In the genomic region with DNA sequence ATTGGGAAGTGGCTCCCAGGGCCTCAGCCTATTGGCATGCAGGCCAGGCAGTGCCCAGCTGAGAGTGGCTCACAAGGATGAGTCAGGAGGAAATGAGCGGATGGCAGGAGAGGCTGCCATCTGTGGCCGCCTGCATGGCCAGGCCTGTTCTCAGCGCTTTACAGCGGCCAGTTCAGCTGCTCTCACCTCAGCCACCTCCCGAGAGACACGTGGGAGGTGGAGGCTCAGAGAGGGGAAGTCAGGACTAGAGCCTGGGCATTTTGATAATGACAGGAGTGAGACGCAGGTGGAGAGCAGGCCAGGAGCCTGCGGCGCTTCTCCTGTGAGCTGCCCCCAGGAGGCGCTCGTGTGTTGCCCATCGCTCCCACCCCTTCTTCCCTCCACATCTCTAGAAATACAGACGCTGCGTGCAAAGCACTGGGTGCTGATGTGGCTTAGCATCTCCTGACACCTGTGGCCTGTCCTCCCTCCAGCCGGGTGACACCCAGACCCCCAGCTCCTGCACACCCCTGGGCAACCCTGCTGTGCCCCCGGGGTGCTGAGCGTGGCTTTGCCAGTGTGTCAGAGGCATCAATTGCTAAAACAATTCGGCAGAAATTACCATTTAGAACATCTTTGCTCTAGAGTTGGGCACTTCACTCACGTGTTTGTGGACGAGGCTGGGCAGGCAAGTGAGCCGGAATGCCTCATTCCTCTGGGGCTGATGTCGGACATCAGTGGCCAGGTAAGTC, we compare ENCODE assay signal across 8 cellular contexts. TPM values are rescaled to one million over a fixed set of nuclear protein-coding genes. Genes with fewer than 3 reads are reported as not detected.
A peak's percentile ranks its signal among the peaks of the same experiment; 100 is the strongest.
DNase-seq lines count a peak whose midpoint lies in the region; ATAC-seq, FAIRE-seq and TF ChIP-seq lines count a peak whose summit lies in the region.

No MANE protein-coding gene starts in this region.

- intact Hi-C loops in prostate gland (cut with DNase I): no loop called here

- H3K27ac ChIP-seq in prostate gland: no peak overlapping the region

- no peaks in the 10 kb centered on the region for H3K4me1 ChIP-seq in prostate gland (replicated peaks)

- no peak for TF ChIP-seq POLR2A in prostate gland (IDR thresholded peaks at IDR 0.05)

- H3K4me3 ChIP-seq in foreskin fibroblast (ENCODE audit: low read depth in 1 of 2, low read length in 2 of 2): no peak overlapping the region
- no peak overlapping the region for H3K4me3 ChIP-seq in prostate gland

- 43% methylated on average over 22 of the region's 22 CpGs for WGBS in prostate gland

- DNase-seq in D341Med (ENCODE audit: low spot score): peak; percentile 92
- DNase-seq in HK-2 (ENCODE audit: unreplicated experiment): peak; percentile 70
- DNase-seq in RCC 7860 (ENCODE audit: low spot score): peak; percentile 84
- DNase-seq in activated T-cell treated with anti-CD3 and anti-CD28 coated beads, Interleukin-2, amount 50 U/mL, for 48 hours: peak; percentile 74 to 84
- DNase-seq in foreskin fibroblast: peak; percentile 44 to 63
- peak; percentile 59 for DNase-seq in prostate gland (ENCODE audit: low spot score)

- H3K9me3 ChIP-seq in prostate gland: no peaks in the 10 kb centered on the region

- FAIRE-seq in RCC 7860 (lab: Jason Lieb, UNC): peak; percentile 60

- peak; percentile 22 for TF ChIP-seq CTCF in foreskin fibroblast (IDR thresholded peaks at IDR 0.05; ENCODE audit: low read depth, low read length)
- peak in 3 of 4 experiments; percentile 70 to 89 (median 84) for TF ChIP-seq CTCF in prostate gland (IDR thresholded peaks at IDR 0.05)

- H3K27me3 ChIP-seq in prostate gland (replicated peaks; ENCODE audit: insufficient read depth): no peaks in the 10 kb centered on the region

- no peak for ATAC-seq in GM21737 (IDR thresholded peaks at IDR 0.05; ENCODE audit: unreplicated experiment)
- ATAC-seq in GM19324 (IDR thresholded peaks at IDR 0.05; ENCODE audit: low FRiP score, unreplicated experiment): no peak

- no peaks in the 10 kb centered on the region for H3K36me3 ChIP-seq in prostate gland

RNA-seq across cellular contexts. Expression of gene PANX2, which starts 21.4 kb away (rescaled TPM):
- total RNA-seq in prostate gland: 1 to 10 TPM; 7.5 to 9.5 TPM

RNA-seq across cellular contexts. Expression of gene TRABD, which starts 36.6 kb away (rescaled TPM):
- 10 to 100 TPM; 39.1 to 43.1 TPM for total RNA-seq in prostate gland

RNA-seq across cellular contexts. Expression of gene SELENOO, which starts 51.7 kb away (rescaled TPM):
- 10 to 100 TPM; 51.8 to 58.5 TPM for total RNA-seq in prostate gland

RNA-seq across cellular contexts. Expression of gene MOV10L1, which starts 59.4 kb away (rescaled TPM):
- 10 to 100 TPM in 1 of 2 donors, under 1 TPM in 1; 0.36 to 18.9 TPM for total RNA-seq in prostate gland
